Comparison of ENCODE assay signal across 19 cellular contexts in genomic region chr16:22427556-22427955, GRCh38. TPM values are rescaled to one million over a fixed set of nuclear protein-coding genes. Genes with fewer than 3 reads are reported as not detected.
DNase-seq lines count a peak whose midpoint lies in the region; ATAC-seq, FAIRE-seq and TF ChIP-seq lines count a peak whose summit lies in the region.
"Had no signal": no experiment of that assay in that cellular context is flagged by ENCODE, and none has a peak within 500 bp of the region (broad histone marks: within the 10 kb centered on the region; RNA-seq: fewer than 3 reads in every experiment).

No MANE protein-coding gene starts in this region.

- no peak overlapping the region for H2AFZ ChIP-seq in K562 (ENCODE audit: low read depth, low read length)

- 93% methylated on average over 9 of the region's 10 CpGs for WGBS in K562 (ENCODE audit: insufficient coverage, low coverage, missing lambda C conversion rate)

- no peak overlapping the region for H3K4me3 Mint-ChIP-seq in chondrocyte (ENCODE audit: unreplicated experiment)
- H3K4me3 Mint-ChIP-seq: CD4-positive, alpha-beta T cell; H9 had no signal

- no peak overlapping the region for H3K27ac Mint-ChIP-seq in chondrocyte (ENCODE audit: unreplicated experiment)
- H3K27ac Mint-ChIP-seq: CD4-positive, alpha-beta T cell had no signal

- H3K36me3 ChIP-seq in K562 (ENCODE audit: control insufficient read depth, insufficient read depth, low read length): peaks cover 29% of the 10 kb centered on the region; the same call in 2 of the 3 replicates

- ATAC-seq in K562: peak; percentile 64
- no peak for ATAC-seq in GM18511 (IDR thresholded peaks at IDR 0.05; ENCODE audit: unreplicated experiment)
- no peak for ATAC-seq in GM18907 (IDR thresholded peaks at IDR 0.05; ENCODE audit: unreplicated experiment)

- H3K9me3 Mint-ChIP-seq in chondrocyte (ENCODE audit: low read depth): no peaks in the 10 kb centered on the region
- H3K9me3 Mint-ChIP-seq: CD4-positive, alpha-beta T cell; H9 had no signal

- H3K79me2 ChIP-seq in K562 (ENCODE audit: control insufficient read depth, insufficient read depth, low read length): no peaks in the 10 kb centered on the region

- DNase-seq in activated CD8-positive, alpha-beta memory T cell treated with anti-CD3 and anti-CD28 coated beads, Interleukin-2, amount 50 U/mL, for 48 hours: peak; percentile 20
- no peak for DNase-seq in activated CD8-positive, alpha-beta memory T cell treated with anti-CD3 and anti-CD28 coated beads, Interleukin-2, amount 50 U/mL, for 4 hours
- DNase-seq in K562 (ENCODE audit: extremely low read depth in 1 of 4, low spot score in 3 of 4) (no peak), chondrocyte (ENCODE audit: low spot score) (peak; percentile 72)
- DNase-seq in central memory CD4-positive, alpha-beta T cell: no peak
- DNase-seq: AML-193; Caco-2; CD4-positive, alpha-beta T cell; GF-D8; GOT3; H9; KBM-7 had no signal

- CTCF ChIA-PET in K562 (lab: Yijun Ruan, JAX; ENCODE audit: low intra/inter-chr PET ratio): no interaction called here

- no peak for FAIRE-seq in K562 (lab: Jason Lieb, UNC)
- FAIRE-seq: A549, D721Med, GM19239 had no signal

- TF ChIP-seq EP300 in K562 (IDR thresholded peaks at IDR 0.05; ENCODE audit: low read length): no peak

- no peak overlapping the region for H3K4me3 ChIP-seq in K562
- H3K4me3 ChIP-seq: A549 had no signal

- TF ChIP-seq CTCF in K562 (IDR thresholded peaks at IDR 0.05 in 2 of 3, conservative IDR thresholded peaks at IDR 0.05 in 1 of 3; ENCODE audit: insufficient read depth in 2 of 3, low read depth in 1 of 3, low read length in 3 of 3) (no peak), chondrocyte (IDR thresholded peaks at IDR 0.05) (no peak)

- in situ Hi-C loops in K562 (cut with MboI): no loop called here

- H3K9me3 ChIP-seq in K562 (replicated peaks; ENCODE audit: control insufficient read depth, insufficient read depth, low read depth, low read length): peaks cover 3% of the 10 kb centered on the region
- H3K9me3 ChIP-seq: A549, Caco-2 had no signal

- BruUV-seq in K562 (replicated peaks; lab: Mats Ljungman, UMichigan): no TSS peak

- H3K9ac ChIP-seq in K562 (ENCODE audit: insufficient read depth in 1 of 2, low read depth in 2 of 2, low read length in 2 of 2): no peak overlapping the region

- no peaks in the 10 kb centered on the region for H3K27me3 Mint-ChIP-seq in chondrocyte (ENCODE audit: low read depth)
- H3K27me3 Mint-ChIP-seq: CD4-positive, alpha-beta T cell had no signal

- TF ChIP-seq POLR2A in K562 (conservative IDR thresholded peaks at IDR 0.05): no peak

- H3K4me1 ChIP-seq in K562 (replicated peaks in 1 of 2; ENCODE audit: control insufficient read depth in 2 of 2, insufficient read depth in 2 of 2, low read length in 2 of 2): no peaks in the 10 kb centered on the region; a peak in 2 of 5 replicates
- H3K4me1 ChIP-seq: A549, Caco-2 had no signal

- no peaks in the 10 kb centered on the region for H4K20me1 ChIP-seq in K562 (replicated peaks; ENCODE audit: control insufficient read depth, insufficient read depth, low read length)

- intact Hi-C loops in K562 (cut with micrococcal nuclease): no loop called here

- no peak overlapping the region for H3K4me2 ChIP-seq in K562 (ENCODE audit: insufficient read depth, low read length)
- H3K4me2 ChIP-seq: A549 had no signal

- no peaks in the 10 kb centered on the region for H3K27me3 ChIP-seq in K562 (ENCODE audit: control insufficient read depth in 2 of 2, insufficient read depth in 2 of 2, low read length in 2 of 2)

- no peaks in the 10 kb centered on the region for H3K4me1 Mint-ChIP-seq in chondrocyte (ENCODE audit: low read depth)
- H3K4me1 Mint-ChIP-seq: H9 had no signal

- no peak for TF ChIP-seq RAD21 in K562 (CRISPR knock-in tag; conservative IDR thresholded peaks at IDR 0.05 in 1 of 2, IDR thresholded peaks at IDR 0.05 in 1 of 2)

- H3K36me3 Mint-ChIP-seq in chondrocyte (ENCODE audit: low read depth): peaks cover 20% of the 10 kb centered on the region

- no peaks in the 10 kb centered on the region for H3K9me1 ChIP-seq in K562 (ENCODE audit: control insufficient read depth, insufficient read depth, low read length)

- POLR2A ChIA-PET in K562 (lab: Yijun Ruan, JAX): no interaction called here

- no peak overlapping the region for H3K27ac ChIP-seq in K562 (ENCODE audit: extremely low read depth, low read depth, low read length)
- H3K27ac ChIP-seq: 22Rv1, A549, C4-2B had no signal

TF ChIP-seq in K562, 482 proteins besides CTCF, POLR2A, EP300 and RAD21:
- TF ChIP-seq ZNF778 (CRISPR knock-in tag; IDR thresholded peaks at IDR 0.05) (no peak), HNRNPLL (IDR thresholded peaks at IDR 0.05; ENCODE audit: low read depth, low read length, poor library complexity, severe bottlenecking) (no peak), ZBTB2 (IDR thresholded peaks at IDR 0.05) (no peak), GTF2B (IDR thresholded peaks at IDR 0.05; ENCODE audit: extremely low read depth, insufficient read length) (no peak), USF1 (CRISPR knock-in tag; IDR thresholded peaks at IDR 0.05) (peak; percentile 64)

RNA-seq across cellular contexts. Expression of gene CDR2, which starts 53.1 kb away (rescaled TPM):
- 15.8 and 27.5 TPM in 2 replicates for total RNA-seq in K562 (2011; cell fraction: chromatin; rRNA removed; ENCODE audit: low replicate concordance)
- total RNA-seq in K562 (2011; cell fraction: nucleolus; rRNA removed): 14.7 and 18.3 TPM in 2 replicates
- 14.1 and 15.6 TPM in 2 replicates for total RNA-seq in K562 (2011; cell fraction: nucleoplasm; rRNA removed)
- total RNA-seq in K562 (2014; rRNA removed): 18.9 and 20.5 TPM in 2 replicates
- total RNA-seq in K562 (2014; rRNA removed; fragmentation: Illumina TruSeq; extraction: Trizol): 19.9 and 20.1 TPM in 2 replicates
- 18.6 and 21.9 TPM in 2 replicates for total RNA-seq in K562 (2015; rRNA removed; fragmentation: Illumina TruSeq; extraction: Trizol)
- 22.1 and 23.1 TPM in 2 replicates for total RNA-seq in K562 (2021)
- 25.6 and 30.3 TPM in 2 replicates for polyA plus RNA-seq in K562 (2011; rRNA removed)
- polyA plus RNA-seq in K562 (2011; cell fraction: cytosol; rRNA removed): 12.0 and 18.5 TPM in 2 replicates
- polyA plus RNA-seq in K562 (2011; cell fraction: nucleus; rRNA removed): 8.0 and 10.4 TPM in 2 replicates
- 14.9 and 15.5 TPM in 2 replicates for polyA plus RNA-seq in K562 (2012)
- 26.3 and 27.9 TPM in 2 replicates for polyA plus RNA-seq in K562 (2014; fragmentation: Illumina TruSeq; extraction: Trizol)
- 1 to 10 TPM; 4.6 to 5.3 TPM for polyA plus RNA-seq in K562 (2014; fragmentation: Nextera tagmentation; extraction: Ambion mirVana)
- polyA plus RNA-seq in K562 (2014; rRNA removed): 21.7 and 23.0 TPM in 2 replicates
- polyA minus RNA-seq in K562 (2011; rRNA and poly(A)+ RNA removed): 37.9 and 40.4 TPM in 2 replicates
- polyA minus RNA-seq in K562 (2011; cell fraction: cytosol; rRNA and poly(A)+ RNA removed): 17.8 and 20.6 TPM in 2 replicates
- 9.7 and 11.4 TPM in 2 replicates for polyA minus RNA-seq in K562 (2011; cell fraction: nucleus; rRNA and poly(A)+ RNA removed)
- 42.9 to 49.4 TPM (median 46.1 TPM) in 3 replicates for total RNA-seq in chondrocyte

Comparison
In these comparisons a context has a peak if more than half of its experiments do, and no peak if none do; other contexts are left out.
1. DNase-seq: peak in activated CD8-positive, alpha-beta memory T cell treated with anti-CD3 and anti-CD28 coated beads, Interleukin-2, amount 50 U/mL, for 48 hours (single experiment) and chondrocyte (single experiment); none in activated CD8-positive, alpha-beta memory T cell treated with anti-CD3 and anti-CD28 coated beads, Interleukin-2, amount 50 U/mL, for 4 hours (single experiment), K562 (0 of 4) and central memory CD4-positive, alpha-beta T cell (single experiment).